In the genomic region with DNA sequence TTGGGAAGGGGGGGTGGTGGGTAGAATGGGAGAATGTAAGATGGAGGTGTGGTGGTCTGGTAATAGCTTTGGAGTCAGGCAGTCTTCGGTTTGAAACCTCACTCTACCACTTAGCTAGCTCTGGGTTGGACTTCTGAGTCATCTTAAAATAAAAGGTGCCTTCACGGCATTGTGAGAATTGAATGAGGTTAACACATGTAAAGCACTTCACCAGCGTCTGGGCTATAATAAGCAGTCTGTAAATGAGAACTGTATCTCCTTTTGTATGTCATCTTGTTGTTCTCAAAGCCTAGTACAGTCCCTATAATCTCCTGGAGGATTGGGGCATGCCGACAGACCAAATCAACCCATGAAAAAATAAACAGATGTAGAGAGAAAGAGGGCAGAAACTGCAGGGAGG, we compare ENCODE assay signal across 22 cellular contexts. TPM values are rescaled to one million over a fixed set of nuclear protein-coding genes. Genes with fewer than 3 reads are reported as not detected.
DNase-seq lines count a peak whose midpoint lies in the region; ATAC-seq lines count a peak whose summit lies in the region.
"Had no signal": no experiment of that assay in that cellular context is flagged by ENCODE, and none has a peak within 500 bp of the region (broad histone marks: within the 10 kb centered on the region; RNA-seq: fewer than 3 reads in every experiment).

No MANE protein-coding gene starts in this region.

- ATAC-seq in GM18498 (IDR thresholded peaks at IDR 0.05; ENCODE audit: unreplicated experiment) (peak; percentile 89), HG02798 (IDR thresholded peaks at IDR 0.05; ENCODE audit: poor library complexity, unreplicated experiment) (peak; percentile 79), T-helper 17 cell (no peak), HG03108 (IDR thresholded peaks at IDR 0.05; ENCODE audit: unreplicated experiment) (no peak)
- ATAC-seq: left colon had no signal

- H3K4me3 Mint-ChIP-seq in T-helper 17 cell = no peak overlapping the region
- H3K4me3 Mint-ChIP-seq: activated naive CD8-positive, alpha-beta T cell treated with anti-CD3 and anti-CD28 coated beads for 36 hours had no signal

- DNase-seq in DMS53 (lab: John Stamatoyannopoulos, UW) (peak; percentile 87), T-helper 17 cell (no peak), NK-92 (lab: John Stamatoyannopoulos, UW; ENCODE audit: unreplicated experiment) (no peak), SHP77 (lab: John Stamatoyannopoulos, UW) (no peak)
- no peak for DNase-seq in effector CD8-positive, alpha-beta T cell (lab: John Stamatoyannopoulos, UW)
- DNase-seq: activated CD4-positive, alpha-beta T cell treated with anti-CD3 and anti-CD28 coated beads for 48 hours; activated naive CD8-positive, alpha-beta T cell treated with anti-CD3 and anti-CD28 coated beads for 36 hours; foreskin fibroblast; KBM-7; left colon; mesendoderm; MM.1S; NCI-H1436; NCI-H2171 treated with DMSO at 0.1 percent for 48 hours; NCI-H526 treated with DMSO at 0.1 percent for 48 hours; nucleus accumbens; T-helper 2 cell; transverse colon had no signal

- H3K27ac Mint-ChIP-seq in T-helper 17 cell = peak overlapping the region; percentile 4
- H3K27ac Mint-ChIP-seq: activated naive CD8-positive, alpha-beta T cell treated with anti-CD3 and anti-CD28 coated beads for 36 hours had no signal

- H3K9me3 ChIP-seq in T-helper 17 cell (ENCODE audit: control insufficient read depth, low read length, poor library complexity, severe bottlenecking) = no peaks in the 10 kb centered on the region
- H3K9me3 ChIP-seq: HAP-1, transverse colon had no signal

- H3K27me3 Mint-ChIP-seq in T-helper 17 cell = no peaks in the 10 kb centered on the region
- H3K27me3 Mint-ChIP-seq: activated naive CD8-positive, alpha-beta T cell treated with anti-CD3 and anti-CD28 coated beads for 36 hours had no signal

- H3K4me1 Mint-ChIP-seq in T-helper 17 cell = peaks cover 24% of the 10 kb centered on the region

- peaks cover 14% of the 10 kb centered on the region for H3K36me3 Mint-ChIP-seq in T-helper 17 cell (ENCODE audit: low read depth)

RNA-seq across cellular contexts. Expression of gene C2CD5, which starts 11.2 kb away (rescaled TPM):
- total RNA-seq in T-helper 17 cell = 10 to 100 TPM; 31.5 to 31.6 TPM

Comparison
In these comparisons a context has a peak if more than half of its experiments do, and no peak if none do; other contexts are left out.
1. ATAC-seq: peak in GM18498 (single experiment) and HG02798 (single experiment); none in T-helper 17 cell (single experiment) and HG03108 (single experiment).